In genomic region chr3:12393894-12394293, GRCh38 we compare ENCODE assay signal across 13 cellular contexts.
A peak's percentile ranks its signal among the peaks of the same experiment; 100 is the strongest.
DNase-seq lines count a peak whose midpoint lies in the region; ATAC-seq and TF ChIP-seq lines count a peak whose summit lies in the region.
"Had no signal": no experiment of that assay in that cellular context is flagged by ENCODE, and none has a peak within 500 bp of the region (broad histone marks: within the 10 kb centered on the region; RNA-seq: fewer than 3 reads in every experiment).

No MANE protein-coding gene starts in this region.

- no peaks in the 10 kb centered on the region for H3K9me3 ChIP-seq in body of pancreas
- no peaks in the 10 kb centered on the region for H3K9me3 ChIP-seq in lung (ENCODE audit: control insufficient read depth in 2 of 2, insufficient read depth in 1 of 2, low read length in 1 of 2)

- H3K36me3 ChIP-seq in BJ (ENCODE audit: control insufficient read depth, insufficient read depth, low read length), result no peaks in the 10 kb centered on the region
- no peaks in the 10 kb centered on the region for H3K36me3 ChIP-seq in body of pancreas (replicated peaks in 1 of 2; ENCODE audit: insufficient read depth in 1 of 2, low read depth in 2 of 2)
- no peaks in the 10 kb centered on the region for H3K36me3 ChIP-seq in lung (ENCODE audit: control insufficient read depth in 2 of 2, insufficient read depth in 2 of 2, low read length in 2 of 2)

- no peaks in the 10 kb centered on the region for H3K4me1 ChIP-seq in body of pancreas
- H3K4me1 ChIP-seq in lung (ENCODE audit: control insufficient read depth in 2 of 2, insufficient read depth in 2 of 2, low read length in 2 of 2), result no peaks in the 10 kb centered on the region

- TF ChIP-seq POLR2A in body of pancreas (IDR thresholded peaks at IDR 0.05), result no peak

- TF ChIP-seq CTCF in BJ (IDR thresholded peaks at IDR 0.05; ENCODE audit: insufficient read depth, low read depth, low read length), result no peak
- no peak for TF ChIP-seq CTCF in body of pancreas (IDR thresholded peaks at IDR 0.05)
- no peak for TF ChIP-seq CTCF in lung (IDR thresholded peaks at IDR 0.05; ENCODE audit: control extremely low read depth, extremely low read depth)

- CTCF ChIA-PET in BJ (lab: Yijun Ruan, JAX), result interaction anchor here (1.0 to 1.2 kb wide), 2 partner anchors 28 to 86 kb away, joined by 3 to 4 read pairs; no protein-coding TSS in a partner anchor

- POLR2A ChIA-PET in BJ (lab: Charles Lee), result no interaction called here

- DNase-seq in BJ (ENCODE audit: low read depth) (peak; percentile 87), M059J (ENCODE audit: low read depth) (peak; percentile 61), body of pancreas (peak in 1 of 4 donors; percentile 7), lung (ENCODE audit: low spot score) (no peak), pons (ENCODE audit: low spot score) (no peak), NCI-H2171 (lab: John Stamatoyannopoulos, UW) (no peak)
- DNase-seq: activated gamma-delta T cell treated with Interleukin-2 at 50 U/mL for 16 hours; DMS 273 treated with DMSO at 0.1 percent for 48 hours; NCI-H446 treated with DMSO at 0.1 percent for 48 hours; stimulated activated naive CD4-positive, alpha-beta T cell treated with Interleukin-2 at 50 U/mL for 16 hours; T1000 had no signal

- H3K27ac ChIP-seq in body of pancreas, result no peak overlapping the region
- H3K27ac ChIP-seq in lung (ENCODE audit: low read depth in 1 of 2, low read length in 1 of 2), result no peak overlapping the region

- H3K4me3 ChIP-seq in BJ (ENCODE audit: low read depth, low read length) (no peak overlapping the region), body of pancreas (no peak overlapping the region), lung (no peak overlapping the region)

- 69% methylated on average over 1 of the region's 1 CpG for WGBS in body of pancreas, 2 donors
- WGBS in lung, 2 donors, result 35 to 71% methylated on average over 1 of the region's 1 CpG

- H3K27me3 ChIP-seq in BJ (ENCODE audit: control insufficient read depth, insufficient read depth, low read length) (no peaks in the 10 kb centered on the region), body of pancreas (no peaks in the 10 kb centered on the region), lung (ENCODE audit: control insufficient read depth, insufficient read depth) (no peaks in the 10 kb centered on the region)

- intact Hi-C loops in body of pancreas (cut with DNase I), result no loop called here

- ATAC-seq in body of pancreas (peak; percentile 33), lung (ENCODE audit: insufficient read depth, low FRiP score) (peak; percentile 62), HG02610 (IDR thresholded peaks at IDR 0.05; ENCODE audit: unreplicated experiment) (no peak), HG03108 (IDR thresholded peaks at IDR 0.05; ENCODE audit: unreplicated experiment) (no peak)

Comparison
In these comparisons a context has a peak if more than half of its experiments do, and no peak if none do; other contexts are left out.
1. DNase-seq: peak in BJ (single experiment) and M059J (single experiment); none in lung (single experiment), pons (single experiment) and NCI-H2171 (single experiment).
2. ATAC-seq: peak in body of pancreas (single experiment) and lung (single experiment); none in HG02610 (single experiment) and HG03108 (single experiment).